Comparison of ENCODE assay signal across 15 cellular contexts in genomic region chr5:65268520-65268919, GRCh38.
A peak's percentile ranks its signal among the peaks of the same experiment; 100 is the strongest.
DNase-seq lines count a peak whose midpoint lies in the region; ATAC-seq and TF ChIP-seq lines count a peak whose summit lies in the region.
"Had no signal": no experiment of that assay in that cellular context is flagged by ENCODE, and none has a peak within 500 bp of the region (broad histone marks: within the 10 kb centered on the region; RNA-seq: fewer than 3 reads in every experiment).

No MANE protein-coding gene starts in this region.

- no peaks in the 10 kb centered on the region for H3K9me3 ChIP-seq in right cardiac atrium (ENCODE audit: control insufficient read depth, low read length)
- H3K9me3 ChIP-seq: BLaER1 treated with 17β-estradiol and CSF1 and Interleukin-3, amounts not matched to agents 10 nM and 100 nM had no signal

- no peaks in the 10 kb centered on the region for H3K27me3 ChIP-seq in right cardiac atrium (ENCODE audit: control insufficient read depth, insufficient read depth)
- H3K27me3 ChIP-seq: BLaER1 treated with 17β-estradiol and CSF1 and Interleukin-3, amounts not matched to agents 10 nM and 100 nM had no signal

- no peaks in the 10 kb centered on the region for H3K36me3 Mint-ChIP-seq in brain
- H3K36me3 Mint-ChIP-seq: CD4-positive, CD25-positive, alpha-beta regulatory T cell had no signal

- no peaks in the 10 kb centered on the region for H3K27me3 Mint-ChIP-seq in brain
- H3K27me3 Mint-ChIP-seq: CD4-positive, CD25-positive, alpha-beta regulatory T cell had no signal

- no peak overlapping the region for H3K4me3 ChIP-seq in right cardiac atrium (ENCODE audit: low read length)
- H3K4me3 ChIP-seq: BLaER1 treated with 17β-estradiol and CSF1 and Interleukin-3, amounts not matched to agents 10 nM and 100 nM; GM12878; GM23248 had no signal

- H3K4me3 Mint-ChIP-seq in brain, result peak overlapping the region in 1 of 5 experiments; percentile 4
- H3K4me3 Mint-ChIP-seq: CD4-positive, CD25-positive, alpha-beta regulatory T cell had no signal

- H3K27ac Mint-ChIP-seq in brain, result peak overlapping the region in 4 of 5 experiments; percentile 17 to 84 (median 31)
- H3K27ac Mint-ChIP-seq: CD4-positive, CD25-positive, alpha-beta regulatory T cell had no signal

- H3K4me1 ChIP-seq in right cardiac atrium (ENCODE audit: control insufficient read depth, insufficient read depth, low read length), result no peaks in the 10 kb centered on the region
- H3K4me1 ChIP-seq: BLaER1 treated with 17β-estradiol and CSF1 and Interleukin-3, amounts not matched to agents 10 nM and 100 nM had no signal

- H3K4me1 Mint-ChIP-seq in brain, result no peaks in the 10 kb centered on the region
- H3K4me1 Mint-ChIP-seq: CD4-positive, CD25-positive, alpha-beta regulatory T cell had no signal

- intact Hi-C loops in right cardiac atrium (cut with DNase I), result no loop called here

- no peak overlapping the region for H3K27ac ChIP-seq in right cardiac atrium (ENCODE audit: low read length)
- H3K27ac ChIP-seq: 22Rv1; BLaER1 treated with 17β-estradiol and CSF1 and Interleukin-3, amounts not matched to agents 10 nM and 100 nM; GM23248 had no signal

- 62% methylated on average over 8 of the region's 8 CpGs for WGBS in right cardiac atrium

- no peak for TF ChIP-seq CTCF in brain (conservative IDR thresholded peaks at IDR 0.05)

- DNase-seq in NCI-H82 (lab: John Stamatoyannopoulos, UW), result peak; percentile 76
- DNase-seq in NCI-H82 treated with DMSO at 0.1 percent for 48 hours (lab: John Stamatoyannopoulos, UW; ENCODE audit: unreplicated experiment), result no peak
- DNase-seq in fibroblast of the conjunctiva (ENCODE audit: low read depth), result peak; percentile 31
- DNase-seq in right cardiac atrium, result peak in 2 of 3 donors; percentile 28 to 64
- DNase-seq in occipital lobe (lab: John Stamatoyannopoulos, UW), result no peak
- DNase-seq in nucleus accumbens (lab: John Stamatoyannopoulos, UW), result no peak
- no peak for DNase-seq in activated CD4-positive, alpha-beta T cell treated with anti-CD3 and anti-CD28 coated beads, Interleukin-2, amount 50 U/mL, for 1 hour
- DNase-seq: CD4-positive, CD25-positive, alpha-beta regulatory T cell; DMS79; GM23248 had no signal

- peak in 1 of 2 donors; percentile 36 for ATAC-seq in right cardiac atrium
- ATAC-seq: GM12878, HCT116 had no signal

- no peaks in the 10 kb centered on the region for H3K9me3 Mint-ChIP-seq in brain
- H3K9me3 Mint-ChIP-seq: CD4-positive, CD25-positive, alpha-beta regulatory T cell had no signal

Comparison
In these comparisons a context has a peak if more than half of its experiments do, and no peak if none do; other contexts are left out.
1. DNase-seq: peak in NCI-H82 (single experiment), fibroblast of the conjunctiva (single experiment) and right cardiac atrium (2 of 3); none in NCI-H82 treated with DMSO at 0.1 percent for 48 hours (single experiment), occipital lobe (single experiment), nucleus accumbens (0 of 56) and activated CD4-positive, alpha-beta T cell treated with anti-CD3 and anti-CD28 coated beads, Interleukin-2, amount 50 U/mL, for 1 hour (single experiment).